ENCODE assay signal across 1 cellular context in genomic region chr5:67272453-67273130, GRCh38.
TF ChIP-seq lines count a peak whose summit lies in the region.

No MANE protein-coding gene starts in this region.

TF ChIP-seq in WTC11, 78 proteins besides CTCF, POLR2A, EP300 and RAD21 (continued from another document):
- no peak for TF ChIP-seq ERG (CRISPR knock-in tag; IDR thresholded peaks at IDR 0.05)
